ENCODE assay signal across 7 cellular contexts in the genomic region with DNA sequence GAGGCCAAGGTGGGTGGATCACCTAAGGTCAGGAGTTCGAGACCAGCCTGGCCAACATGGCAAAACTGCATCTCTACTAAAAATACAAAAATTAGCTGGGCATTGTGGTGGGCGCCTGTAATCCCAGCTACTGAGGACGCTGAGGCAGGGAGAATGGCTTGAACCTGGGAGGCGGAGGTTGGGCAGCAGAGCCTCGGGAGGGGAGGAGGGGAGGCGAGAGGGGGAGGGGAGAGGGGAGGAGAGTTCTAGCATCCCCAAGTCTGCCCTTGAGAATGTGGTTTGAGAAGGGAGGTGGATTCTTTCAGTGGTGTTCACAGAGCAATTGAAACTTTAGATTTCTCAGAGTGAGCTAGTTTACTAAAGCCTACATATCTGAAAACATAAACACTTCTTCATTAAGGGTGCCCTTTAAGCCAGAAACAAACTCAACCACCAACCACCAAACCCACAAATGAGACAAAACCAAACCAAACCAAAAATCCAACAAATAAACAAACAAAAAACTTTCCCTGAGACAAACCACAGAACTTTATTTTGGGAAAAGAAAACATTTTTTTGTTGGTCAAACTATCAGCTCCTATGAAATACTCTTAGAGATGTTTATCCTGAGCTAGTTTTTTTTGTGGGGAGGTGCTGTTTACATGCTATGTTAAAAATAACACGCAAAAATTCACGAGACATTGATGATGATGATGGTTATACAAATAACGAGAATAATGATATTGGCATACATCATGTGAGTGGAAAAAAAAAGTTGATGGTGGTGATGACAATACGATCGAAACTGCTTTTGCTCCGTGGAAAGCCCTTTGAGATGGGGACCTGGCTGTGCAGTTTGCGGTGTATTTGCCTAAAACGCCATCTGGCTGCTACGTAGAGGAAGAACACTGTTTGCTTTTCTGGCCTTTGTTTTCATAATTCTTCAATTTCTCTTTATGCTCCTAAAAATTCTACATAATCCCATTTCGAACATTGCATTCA.
DNase-seq lines count a peak whose midpoint lies in the region; ATAC-seq, FAIRE-seq and TF ChIP-seq lines count a peak whose summit lies in the region.

No MANE protein-coding gene starts in this region.

- CTCF ChIA-PET in endothelial cell of umbilical vein (lab: Charles Lee) = interaction anchor here (0.6 to 1.3 kb wide), 12 partner anchors 10 to 959 kb away, joined by 3 to 22 read pairs (median 4); no protein-coding TSS in a partner anchor

- POLR2A ChIA-PET in endothelial cell of umbilical vein (lab: Charles Lee) = no interaction called here

- H3K4me3 ChIP-seq in GM06990 (replicated peaks; ENCODE audit: low read depth, low read length) = no peak overlapping the region
- no peak overlapping the region for H3K4me3 ChIP-seq in GM23248
- H3K4me3 ChIP-seq in endothelial cell of umbilical vein (replicated peaks in 1 of 3; ENCODE audit: insufficient read depth in 1 of 3, low read depth in 1 of 3, low read length in 3 of 3) = no peak overlapping the region

- ATAC-seq in HG03039 (IDR thresholded peaks at IDR 0.05; ENCODE audit: unreplicated experiment) = no peak

- H3K9me3 ChIP-seq in GM23248 (ENCODE audit: low read depth) (no peaks in the 10 kb centered on the region), endothelial cell of umbilical vein (replicated peaks; ENCODE audit: control insufficient read depth, insufficient read depth, low read length) (no peaks in the 10 kb centered on the region)

- H3K79me2 ChIP-seq in GM23248 (ENCODE audit: insufficient read depth) (no peaks in the 10 kb centered on the region), endothelial cell of umbilical vein (ENCODE audit: control insufficient read depth, insufficient read depth, low read length) (no peaks in the 10 kb centered on the region)

- no peak overlapping the region for H3K9ac ChIP-seq in GM23248
- H3K9ac ChIP-seq in endothelial cell of umbilical vein (replicated peaks; ENCODE audit: extremely low read depth, insufficient read depth, low read length) = no peak overlapping the region

- no TSS peak for BruUV-seq in endothelial cell of umbilical vein (replicated peaks; lab: Mats Ljungman, UMichigan)

- H3K36me3 ChIP-seq in GM06990 (ENCODE audit: control insufficient read depth, insufficient read depth, low read length) (no peaks in the 10 kb centered on the region), GM23248 (ENCODE audit: low read depth) (no peaks in the 10 kb centered on the region), endothelial cell of umbilical vein (ENCODE audit: control insufficient read depth in 2 of 2, extremely low read depth in 1 of 2, insufficient read depth in 2 of 2, low read length in 2 of 2) (no peaks in the 10 kb centered on the region)

- peak; percentile 81 for FAIRE-seq in endothelial cell of umbilical vein (lab: Jason Lieb, UNC)

- H3K4me1 ChIP-seq in GM23248 (ENCODE audit: insufficient read depth) (0 out of 2 replicates have a peak, but pooled peaks cover 2% of the 10 kb centered on the region), endothelial cell of umbilical vein (ENCODE audit: control insufficient read depth, extremely low read depth, insufficient read depth, low read length) (peaks cover 3% of the 10 kb centered on the region)

- H3K9me2 ChIP-seq in GM23248 (ENCODE audit: insufficient read depth) = no peaks in the 10 kb centered on the region

- no peak for TF ChIP-seq POLR2A in endothelial cell of umbilical vein (IDR thresholded peaks at IDR 0.05; ENCODE audit: low read depth, low read length)

- intact Hi-C loops in endothelial cell of umbilical vein (cut with micrococcal nuclease) = loop anchor here (1.0 kb wide), 1 partner anchor 160 kb away; no protein-coding TSS in a partner anchor

- in situ Hi-C loops in GM23248 (cut with MboI) = no loop called here

- no peaks in the 10 kb centered on the region for H3F3A ChIP-seq in GM23248 (ENCODE audit: insufficient read depth)

- TF ChIP-seq CTCF in GM06990 (IDR thresholded peaks at IDR 0.05; ENCODE audit: insufficient read depth, low read length, poor library complexity, severe bottlenecking) = peak; percentile 68
- peak in 1 of 2 donors; percentile 19 for TF ChIP-seq CTCF in endothelial cell of umbilical vein (IDR thresholded peaks at IDR 0.05; ENCODE audit: extremely low read depth in 1 of 2, insufficient read depth in 1 of 2, low read depth in 1 of 2, low read length in 2 of 2)

- peak; percentile 57 for DNase-seq in GM06990 (ENCODE audit: extremely low read depth, insufficient read length)
- DNase-seq in GM23248 = peak; percentile 65
- DNase-seq in NCI-H2107 (lab: John Stamatoyannopoulos, UW) = peak; percentile 34
- peak; percentile 32 to 44 for DNase-seq in activated CD4-positive, alpha-beta T cell treated with anti-CD3 and anti-CD28 coated beads, Interleukin-2, amount 50 U/mL, for 48 hours
- no peak for DNase-seq in endothelial cell of umbilical vein (ENCODE audit: low read depth, low spot score)
- peak; percentile 19 for DNase-seq in putamen (ENCODE audit: low spot score)

- H3K27me3 ChIP-seq in GM06990 (replicated peaks; ENCODE audit: control insufficient read depth, insufficient read depth, low read length) = no peaks in the 10 kb centered on the region
- H3K27me3 ChIP-seq in GM23248 (replicated peaks; ENCODE audit: insufficient read depth) = no peaks in the 10 kb centered on the region
- no peaks in the 10 kb centered on the region for H3K27me3 ChIP-seq in endothelial cell of umbilical vein (ENCODE audit: control insufficient read depth in 2 of 2, insufficient read depth in 2 of 2, low read length in 2 of 2)

- H4K20me1 ChIP-seq in GM23248 (ENCODE audit: insufficient read depth) (no peaks in the 10 kb centered on the region), endothelial cell of umbilical vein (replicated peaks; ENCODE audit: control insufficient read depth, extremely low read depth, insufficient read depth, low read length) (no peaks in the 10 kb centered on the region)

- H3K4me2 ChIP-seq in GM23248 (ENCODE audit: unreplicated experiment) (no peak overlapping the region), endothelial cell of umbilical vein (ENCODE audit: insufficient read depth, low read length) (no peak overlapping the region)

- H3K27ac ChIP-seq in GM23248 (no peak overlapping the region), endothelial cell of umbilical vein (ENCODE audit: insufficient read depth, low read depth, low read length) (no peak overlapping the region)

- no peaks in the 10 kb centered on the region for H3K9me1 ChIP-seq in endothelial cell of umbilical vein (replicated peaks; ENCODE audit: control insufficient read depth, extremely low read depth, insufficient read depth, low read length)

- 20 to 27% methylated on average over 15 to 16 of the region's 16 CpGs for WGBS in GM23248 (ENCODE audit: low coverage in 1 of 2, low lambda C conversion rate in 2 of 2, missing lambda C conversion rate in 2 of 2), 2 experiments

- H2AFZ ChIP-seq in GM23248 (no peak overlapping the region), endothelial cell of umbilical vein (ENCODE audit: low read depth, low read length) (no peak overlapping the region)

- dilution Hi-C loops in endothelial cell of umbilical vein (cut with MboI; ENCODE audit: extremely low pct_ligation_motif_present, low sequenced_read_pairs) = no loop called here

TF ChIP-seq in endothelial cell of umbilical vein, 7 proteins besides CTCF, POLR2A, EP300 and RAD21:
- no peak for TF ChIP-seq EZH2 (IDR thresholded peaks at IDR 0.05; ENCODE audit: borderline replicate concordance, low read depth, low read length, severe bottlenecking)
- no peak for TF ChIP-seq POLR2AphosphoS5 (IDR thresholded peaks at IDR 0.05; ENCODE audit: insufficient read depth, low read depth, low read length)
- TF ChIP-seq JUN (IDR thresholded peaks at IDR 0.05; ENCODE audit: borderline replicate concordance, insufficient read depth, insufficient read length, low read depth) = no peak
- TF ChIP-seq FOS (IDR thresholded peaks at IDR 0.05; ENCODE audit: borderline replicate concordance, insufficient read depth, low read length) = no peak
- TF ChIP-seq, protein P1, sequence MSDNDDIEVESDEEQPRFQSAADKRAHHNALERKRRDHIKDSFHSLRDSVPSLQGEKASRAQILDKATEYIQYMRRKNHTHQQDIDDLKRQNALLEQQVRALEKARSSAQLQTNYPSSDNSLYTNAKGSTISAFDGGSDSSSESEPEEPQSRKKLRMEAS (IDR thresholded peaks at IDR 0.05; ENCODE audit: insufficient read depth, insufficient read length) = no peak
- TF ChIP-seq MYC (IDR thresholded peaks at IDR 0.05; ENCODE audit: low read depth, low read length) = no peak
- TF ChIP-seq GATA2 (IDR thresholded peaks at IDR 0.05; ENCODE audit: insufficient read depth, insufficient read length, low read depth, low read length) = no peak
